8 cellular contexts compared by ENCODE assay signal in the genomic region with DNA sequence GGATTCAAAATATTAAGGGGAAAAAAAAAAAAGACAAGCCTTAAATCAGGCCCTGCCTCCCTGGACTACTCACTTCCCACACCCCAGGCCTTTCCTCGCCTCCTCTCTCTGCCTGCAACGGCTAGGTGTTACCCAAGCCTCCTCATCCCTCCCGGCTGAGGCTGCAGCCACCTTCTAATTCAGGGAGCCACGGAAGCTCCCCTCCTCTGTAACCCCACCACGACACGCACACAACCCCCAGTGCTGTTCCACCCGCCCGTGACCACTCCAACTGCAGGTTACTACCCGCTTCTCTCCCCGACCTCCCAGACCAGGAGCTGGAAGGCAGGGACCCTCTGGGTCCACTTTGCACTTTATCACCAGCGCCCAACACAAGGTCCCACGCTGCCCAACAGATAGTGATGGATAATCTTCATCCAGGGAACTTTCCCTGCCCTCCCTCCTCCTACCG. TPM values are rescaled to one million over a fixed set of nuclear protein-coding genes. Genes with fewer than 3 reads are reported as not detected.
A peak's percentile ranks its signal among the peaks of the same experiment; 100 is the strongest.
DNase-seq lines count a peak whose midpoint lies in the region; ATAC-seq and TF ChIP-seq lines count a peak whose summit lies in the region.

No MANE protein-coding gene starts in this region.

- 41 to 52% (median 41%) methylated on average over 13 of the region's 13 CpGs for WGBS in psoas muscle, 3 donors

- H3K4me1 ChIP-seq in SJCRH30 (peaks cover 3% of the 10 kb centered on the region; the same call in 1 of the 2 replicates), fibroblast of lung (ENCODE audit: control insufficient read depth, extremely low read depth, insufficient read depth, low read length) (peaks cover 5% of the 10 kb centered on the region), psoas muscle (no peaks in the 10 kb centered on the region)

- peak overlapping the region; percentile 78 for H3K9ac ChIP-seq in fibroblast of lung (ENCODE audit: insufficient read depth, low read length)

- H3K27ac ChIP-seq in SJCRH30 (no peak overlapping the region), fibroblast of lung (ENCODE audit: insufficient read depth, low read length) (peak overlapping the region; percentile 71), psoas muscle (no peak overlapping the region)

- H3K4me2 ChIP-seq in fibroblast of lung (ENCODE audit: extremely low read depth, insufficient read depth, low read length) = peak overlapping the region; percentile 83

- TF ChIP-seq CTCF in fibroblast of lung (conservative IDR thresholded peaks at IDR 0.05 in 1 of 2, IDR thresholded peaks at IDR 0.05 in 1 of 2; ENCODE audit: low read depth in 1 of 2, low read length in 2 of 2) = no peak
- no peak for TF ChIP-seq CTCF in psoas muscle (IDR thresholded peaks at IDR 0.05)

- intact Hi-C loops in psoas muscle (cut with DNase I) = no loop called here

- no peaks in the 10 kb centered on the region for H3K36me3 ChIP-seq in SJCRH30
- H3K36me3 ChIP-seq in fibroblast of lung (ENCODE audit: control insufficient read depth, insufficient read depth, low read length) = peaks cover 3% of the 10 kb centered on the region
- H3K36me3 ChIP-seq in psoas muscle (ENCODE audit: insufficient read depth in 1 of 2, low read depth in 1 of 2) = no peaks in the 10 kb centered on the region

- peak; percentile 86 for DNase-seq in EH (ENCODE audit: low read depth)
- DNase-seq in SJCRH30 = no peak
- DNase-seq in fibroblast of lung (ENCODE audit: low read depth in 2 of 2) = peak; percentile 45 to 48
- DNase-seq in psoas muscle = no peak
- DNase-seq in NCI-H345 treated with DMSO at 0.1 percent for 48 hours (lab: John Stamatoyannopoulos, UW; ENCODE audit: unreplicated experiment) = no peak
- no peak for DNase-seq in effector CD8-positive, alpha-beta T cell (lab: John Stamatoyannopoulos, UW)
- DNase-seq in activated CD4-positive, alpha-beta T cell treated with anti-CD3 and anti-CD28 coated beads for 4 hours = no peak

- H3K27me3 ChIP-seq in SJCRH30 (no peaks in the 10 kb centered on the region), fibroblast of lung (ENCODE audit: control insufficient read depth, insufficient read depth, low read length) (no peaks in the 10 kb centered on the region), psoas muscle (ENCODE audit: insufficient read depth in 3 of 3, low read length in 2 of 3) (peaks cover 0 to 28% (median 8%) of the 10 kb centered on the region in 3 donors)

- peak overlapping the region; percentile 36 for H2AFZ ChIP-seq in fibroblast of lung (ENCODE audit: low read length)

- H3K9me3 ChIP-seq in SJCRH30 (replicated peaks) (no peaks in the 10 kb centered on the region), fibroblast of lung (ENCODE audit: control insufficient read depth, insufficient read depth, low read depth, low read length) (no peaks in the 10 kb centered on the region), psoas muscle (no peaks in the 10 kb centered on the region)

- peak overlapping the region; percentile 73 for H3K4me3 ChIP-seq in SJCRH30
- H3K4me3 ChIP-seq in fibroblast of lung (replicated peaks in 1 of 4; ENCODE audit: control extremely low read depth in 1 of 4, insufficient read depth in 1 of 4, low read depth in 3 of 4, low read length in 4 of 4) = peak overlapping the region; percentile 64 to 84 (median 76)
- H3K4me3 ChIP-seq in psoas muscle = peak overlapping the region; percentile 67

- no peaks in the 10 kb centered on the region for H4K20me1 ChIP-seq in fibroblast of lung (ENCODE audit: control insufficient read depth, extremely low read depth, insufficient read depth, low read length)

- ATAC-seq in psoas muscle (peak in 2 of 4 donors; percentile 15), HG03108 (IDR thresholded peaks at IDR 0.05; ENCODE audit: unreplicated experiment) (no peak)

- H3K79me2 ChIP-seq in fibroblast of lung (ENCODE audit: control insufficient read depth, insufficient read depth, low read length) = peaks cover 8% of the 10 kb centered on the region

RNA-seq across cellular contexts. Expression of a gene that starts 0.9 kb away (rescaled TPM):
- 5.0 TPM in 2 replicates for total RNA-seq in SJCRH30 (2014; rRNA removed; shearing (Covaris generic))
- total RNA-seq in fibroblast of lung (11.4 and 11.6 TPM in 2 replicates), psoas muscle (1 to 10 TPM in 2 of 4 donors, under 1 TPM in 2; 0.40 to 2.1 (median 0.81) TPM)
- polyA plus RNA-seq in fibroblast of lung (2.9 and 3.6 TPM in 2 replicates), psoas muscle (under 1 TPM; 0.20 to 0.32 (median 0.26) TPM)
- 6.1 and 7.3 TPM in 2 replicates for polyA plus RNA-seq in fibroblast of lung (2012)
- polyA minus RNA-seq in fibroblast of lung (ENCODE audit: low replicate concordance) = 2.7 and 7.0 TPM in 2 replicates

RNA-seq across cellular contexts. Expression of a gene that starts 24.8 kb away (rescaled TPM):
- total RNA-seq in SJCRH30 (2014; rRNA removed; shearing (Covaris generic)) = not detected in 2 replicates
- 0.50 and 0.51 TPM in 2 replicates for total RNA-seq in fibroblast of lung
- polyA plus RNA-seq in fibroblast of lung = 0.02 and 0.06 TPM in 2 replicates
- not detected in 2 replicates for polyA plus RNA-seq in fibroblast of lung (2012)
- polyA minus RNA-seq in fibroblast of lung (ENCODE audit: low replicate concordance) = not detected in 2 replicates
- total RNA-seq in psoas muscle = 1 to 10 TPM in 3 of 4 donors, under 1 TPM in 1; 0.79 to 6.3 (median 3.3) TPM
- polyA plus RNA-seq in psoas muscle = 1 to 10 TPM; 2.3 to 8.3 (median 6.9) TPM

RNA-seq across cellular contexts. Expression of a gene that starts 36.2 kb away (rescaled TPM):
- total RNA-seq in SJCRH30 (2014; rRNA removed; shearing (Covaris generic)) = 1.4 and 2.0 TPM in 2 replicates
- 11.7 and 15.9 TPM in 2 replicates for total RNA-seq in fibroblast of lung
- polyA plus RNA-seq in fibroblast of lung = 4.0 and 6.6 TPM in 2 replicates
- 3.4 and 5.0 TPM in 2 replicates for polyA plus RNA-seq in fibroblast of lung (2012)
- 0.37 and 6.0 TPM in 2 replicates for polyA minus RNA-seq in fibroblast of lung (ENCODE audit: low replicate concordance)
- total RNA-seq in psoas muscle = 10 to 100 TPM in 1 of 4 donors, 1 to 10 TPM in 3; 5.5 to 14.2 (median 7.8) TPM
- polyA plus RNA-seq in psoas muscle = 10 to 100 TPM in 2 of 3 donors, 1 to 10 TPM in 1; 6.6 to 11.4 (median 11.0) TPM

RNA-seq across cellular contexts. Expression of a gene that starts 36.3 kb away (rescaled TPM):
- total RNA-seq in SJCRH30 (2014; rRNA removed; shearing (Covaris generic)) = not detected in 2 replicates
- total RNA-seq in fibroblast of lung (under 0.01 and 0.17 TPM in 2 replicates), psoas muscle (not detected)
- polyA plus RNA-seq in fibroblast of lung (0.14 TPM in 1 of 2 replicates, not detected in the other), psoas muscle (under 1 TPM in 1 of 3 donors, not detected in 2; 0.03 TPM)
- 0.05 and 0.07 TPM in 2 replicates for polyA plus RNA-seq in fibroblast of lung (2012)
- polyA minus RNA-seq in fibroblast of lung (ENCODE audit: low replicate concordance) = not detected in 2 replicates

Comparison
In these comparisons a context has a peak if more than half of its experiments do, and no peak if none do; other contexts are left out.
1. DNase-seq: peak in EH (single experiment) and fibroblast of lung (2 of 2); none in SJCRH30 (0 of 2), psoas muscle (0 of 2), NCI-H345 treated with DMSO at 0.1 percent for 48 hours (single experiment), effector CD8-positive, alpha-beta T cell (single experiment) and activated CD4-positive, alpha-beta T cell treated with anti-CD3 and anti-CD28 coated beads for 4 hours (0 of 2).
2. Peak in every context shown above with its lines, with median percentiles within 50 percentile points of each other: H3K4me3 ChIP-seq.